11 cellular contexts compared by ENCODE assay signal in genomic region chr6:43481591-43482242, GRCh38. TPM values are rescaled to one million over a fixed set of nuclear protein-coding genes. Genes with fewer than 3 reads are reported as not detected.
DNase-seq lines count a peak whose midpoint lies in the region; ATAC-seq, FAIRE-seq and TF ChIP-seq lines count a peak whose summit lies in the region.
"Had no signal": no experiment of that assay in that cellular context is flagged by ENCODE, and none has a peak within 500 bp of the region (broad histone marks: within the 10 kb centered on the region; RNA-seq: fewer than 3 reads in every experiment).

No MANE protein-coding gene starts in this region.

- DNase-seq in LoVo (ENCODE audit: low spot score) (peak; percentile 40), K562 (ENCODE audit: extremely low read depth in 1 of 4, low spot score in 3 of 4) (no peak), trophoblast cell (peak; percentile 23 to 41), osteoblast (ENCODE audit: insufficient read length, low spot score, missing footprints) (no peak), stomach (no peak), Right ventricle myocardium superior (no peak)
- DNase-seq: activated CD4-positive, CD25-positive, alpha-beta regulatory T cell treated with anti-CD3 and anti-CD28 coated beads, Interleukin-2, amount 50 U/mL, for 72 hours; foreskin melanocyte; kidney had no signal

- no peaks in the 10 kb centered on the region for H3K9me3 ChIP-seq in K562 (replicated peaks; ENCODE audit: control insufficient read depth, insufficient read depth, low read depth, low read length)
- no peaks in the 10 kb centered on the region for H3K9me3 ChIP-seq in trophoblast cell (ENCODE audit: insufficient read depth, low read depth, low read length)
- H3K9me3 ChIP-seq in osteoblast (ENCODE audit: low read depth, low read length): no peaks in the 10 kb centered on the region
- H3K9me3 ChIP-seq in stomach: no peaks in the 10 kb centered on the region
- H3K9me3 ChIP-seq: BLaER1 had no signal

- H3K27me3 ChIP-seq in K562 (ENCODE audit: control insufficient read depth in 2 of 2, insufficient read depth in 2 of 2, low read length in 2 of 2) (no peaks in the 10 kb centered on the region), trophoblast cell (ENCODE audit: insufficient read depth, low read length) (no peaks in the 10 kb centered on the region), osteoblast (ENCODE audit: insufficient read depth, low read length) (no peaks in the 10 kb centered on the region), stomach (no peaks in the 10 kb centered on the region)
- H3K27me3 ChIP-seq: BLaER1 had no signal

- POLR2A ChIA-PET in K562 (lab: Yijun Ruan, JAX): interaction anchor here (0.6 to 1.3 kb wide), 7 partner anchors 10 to 99 kb away, joined by 3 to 5 read pairs (median 4); no protein-coding TSS in a partner anchor

- peak overlapping the region; percentile 49; the same call in 1 of the 2 replicates for H3K4me2 ChIP-seq in K562 (ENCODE audit: insufficient read depth, low read length)
- no peak overlapping the region for H3K4me2 ChIP-seq in trophoblast cell (ENCODE audit: low read length)
- H3K4me2 ChIP-seq in osteoblast (ENCODE audit: insufficient read depth, low read length): no peak overlapping the region
- H3K4me2 ChIP-seq: BLaER1 had no signal

- peak overlapping the region; percentile 10 to 40; a peak in 2 of 4 replicates for H3K9ac ChIP-seq in K562 (ENCODE audit: insufficient read depth in 1 of 2, low read depth in 2 of 2, low read length in 2 of 2)
- no peak overlapping the region for H3K9ac ChIP-seq in trophoblast cell (ENCODE audit: low read length)
- H3K9ac ChIP-seq: BLaER1 had no signal

- TF ChIP-seq CTCF in K562 (IDR thresholded peaks at IDR 0.05 in 2 of 3, conservative IDR thresholded peaks at IDR 0.05 in 1 of 3; ENCODE audit: insufficient read depth in 2 of 3, low read depth in 1 of 3, low read length in 3 of 3) (no peak), osteoblast (IDR thresholded peaks at IDR 0.05; ENCODE audit: extremely low read depth, low read depth, low read length) (no peak), stomach (IDR thresholded peaks at IDR 0.05) (no peak)

- no peak for TF ChIP-seq RAD21 in K562 (CRISPR knock-in tag; conservative IDR thresholded peaks at IDR 0.05 in 1 of 2, IDR thresholded peaks at IDR 0.05 in 1 of 2)

- peaks cover 11% of the 10 kb centered on the region; the same call in 2 of the 3 replicates for H3K36me3 ChIP-seq in K562 (ENCODE audit: control insufficient read depth, insufficient read depth, low read length)
- H3K36me3 ChIP-seq in trophoblast cell (ENCODE audit: control insufficient read depth in 1 of 2, insufficient read depth in 2 of 2, low read length in 2 of 2): no peaks in the 10 kb centered on the region
- H3K36me3 ChIP-seq in osteoblast (ENCODE audit: insufficient read depth, low read length): peaks cover 3% of the 10 kb centered on the region
- peaks cover 0 to 28% (median 13%) of the 10 kb centered on the region in 4 donors for H3K36me3 ChIP-seq in stomach

- no peak overlapping the region for H3K18ac ChIP-seq in trophoblast cell (ENCODE audit: low read length)

- no peak overlapping the region for H3K14ac ChIP-seq in trophoblast cell (ENCODE audit: low read length)

- H3K4me3 ChIP-seq in K562: no peak overlapping the region
- no peak overlapping the region for H3K4me3 ChIP-seq in trophoblast cell (ENCODE audit: low read depth, low read length)
- no peak overlapping the region for H3K4me3 ChIP-seq in osteoblast (ENCODE audit: insufficient read depth, low read length)
- no peak overlapping the region for H3K4me3 ChIP-seq in stomach
- H3K4me3 ChIP-seq: BLaER1 had no signal

- H4K91ac ChIP-seq in trophoblast cell (ENCODE audit: low read depth, low read length): no peak overlapping the region

- H3K79me1 ChIP-seq in trophoblast cell (ENCODE audit: low read length): no peaks in the 10 kb centered on the region

- CTCF ChIA-PET in K562 (lab: Yijun Ruan, JAX; ENCODE audit: low intra/inter-chr PET ratio): interaction anchor here (0.7 kb wide), 1 partner anchor 10 kb away, joined by 3 read pairs; no protein-coding TSS in a partner anchor

- intact Hi-C loops in K562 (cut with micrococcal nuclease): no loop called here
- intact Hi-C loops in stomach (cut with DNase I; ENCODE audit: low total_unique reads): no loop called here
- intact Hi-C loops in Right ventricle myocardium superior (cut with DNase I): no loop called here

- H3K27ac ChIP-seq in K562 (ENCODE audit: extremely low read depth, low read depth, low read length) (no peak overlapping the region), trophoblast cell (ENCODE audit: low read depth, low read length) (no peak overlapping the region), osteoblast (ENCODE audit: low read depth, low read length) (no peak overlapping the region), stomach (no peak overlapping the region)
- H3K27ac ChIP-seq: BLaER1 had no signal

- H3K23ac ChIP-seq in trophoblast cell (ENCODE audit: low read length): no peak overlapping the region

- no TSS peak for BruUV-seq in K562 (replicated peaks; lab: Mats Ljungman, UMichigan)

- no peak overlapping the region for H4K8ac ChIP-seq in trophoblast cell (ENCODE audit: low read depth, low read length)

- H3K9me1 ChIP-seq in K562 (ENCODE audit: control insufficient read depth, insufficient read depth, low read length): peaks cover 3% of the 10 kb centered on the region

- H2BK120ac ChIP-seq in trophoblast cell (ENCODE audit: insufficient read depth, low read length, poor library complexity): no peak overlapping the region

- peaks cover 23% of the 10 kb centered on the region for H3K79me2 ChIP-seq in K562 (ENCODE audit: control insufficient read depth, insufficient read depth, low read length)
- H3K79me2 ChIP-seq in trophoblast cell (ENCODE audit: control insufficient read depth, insufficient read depth, low read length, poor library complexity): peaks cover 1% of the 10 kb centered on the region
- H3K79me2 ChIP-seq in osteoblast (ENCODE audit: insufficient read depth, low read length): peaks cover 72% of the 10 kb centered on the region

- H2BK12ac ChIP-seq in trophoblast cell (ENCODE audit: low read length): no peak overlapping the region

- H3K4ac ChIP-seq in trophoblast cell (ENCODE audit: low read depth, low read length): no peak overlapping the region

- no peak overlapping the region for H2AK5ac ChIP-seq in trophoblast cell (ENCODE audit: low read length)

- H3K4me1 ChIP-seq in K562 (replicated peaks in 1 of 2; ENCODE audit: control insufficient read depth in 2 of 2, insufficient read depth in 2 of 2, low read length in 2 of 2) (peaks cover 0 to 19% of the 10 kb centered on the region in 2 experiments; a peak in 4 of 5 replicates), trophoblast cell (ENCODE audit: control insufficient read depth in 1 of 2, insufficient read depth in 2 of 2, low read length in 2 of 2) (peaks cover 7 to 10% of the 10 kb centered on the region in 2 experiments), osteoblast (ENCODE audit: insufficient read depth, low read length) (peaks cover 13% of the 10 kb centered on the region), stomach (peaks cover 19 to 53% (median 41%) of the 10 kb centered on the region in 4 donors)

- ATAC-seq in K562 (peak; percentile 6; the same call in 2 of the 3 replicates), Right ventricle myocardium superior (ENCODE audit: poor library complexity) (no peak)

- no peak overlapping the region for H2BK5ac ChIP-seq in trophoblast cell (ENCODE audit: low read depth, low read length, poor library complexity)

- H4K20me1 ChIP-seq in K562 (replicated peaks; ENCODE audit: control insufficient read depth, insufficient read depth, low read length) (0 out of 2 replicates have a peak, but pooled peaks cover 6% of the 10 kb centered on the region), osteoblast (ENCODE audit: insufficient read depth, low read length) (peaks cover 24% of the 10 kb centered on the region)

- in situ Hi-C loops in K562 (cut with MboI): no loop called here

- H4K12ac ChIP-seq in trophoblast cell (ENCODE audit: low read depth, low read length): no peak overlapping the region

- peak; percentile 35 for FAIRE-seq in K562 (lab: Jason Lieb, UNC)
- FAIRE-seq: GM12892, kidney had no signal

- 0 out of 2 replicates have a peak overlapping the region, but pooled peaks have one; percentile 27 for H2AFZ ChIP-seq in K562 (ENCODE audit: low read depth, low read length)
- no peak overlapping the region for H2AFZ ChIP-seq in trophoblast cell (ENCODE audit: insufficient read depth, low read length, poor library complexity)
- no peak overlapping the region for H2AFZ ChIP-seq in osteoblast (ENCODE audit: low read length)

- no peak for TF ChIP-seq POLR2A in K562 (conservative IDR thresholded peaks at IDR 0.05)
- TF ChIP-seq POLR2A in stomach (IDR thresholded peaks at IDR 0.05): no peak

- no peak for TF ChIP-seq EP300 in K562 (IDR thresholded peaks at IDR 0.05; ENCODE audit: low read length)
- TF ChIP-seq EP300 in stomach (IDR thresholded peaks at IDR 0.05): no peak

- WGBS in K562 (ENCODE audit: insufficient coverage, low coverage, missing lambda C conversion rate): 25% methylated on average over 11 of the region's 11 CpGs
- WGBS in trophoblast cell (ENCODE audit: extremely low coverage, insufficient coverage, insufficient read length): no CpG with 5 or more reads among the region's 11 CpGs
- WGBS in stomach, 5 donors: 67 to 85% (median 80%) methylated on average over 11 of the region's 11 CpGs

RNA-seq across cellular contexts. Expression of gene TJAP1, which starts 4.3 kb away (rescaled TPM):
- 43.2 and 99.7 TPM in 2 replicates for total RNA-seq in K562 (2011; cell fraction: chromatin; rRNA removed; ENCODE audit: low replicate concordance)
- 41.3 and 52.0 TPM in 2 replicates for total RNA-seq in K562 (2011; cell fraction: nucleolus; rRNA removed)
- 55.1 and 68.1 TPM in 2 replicates for total RNA-seq in K562 (2011; cell fraction: nucleoplasm; rRNA removed)
- total RNA-seq in K562 (2014; rRNA removed) (17.0 and 23.1 TPM in 2 replicates), K562 (2014; rRNA removed; fragmentation: Illumina TruSeq; extraction: Trizol) (7.2 TPM in 2 replicates), K562 (2015; rRNA removed; fragmentation: Illumina TruSeq; extraction: Trizol) (11.1 and 11.2 TPM in 2 replicates), K562 (2021) (25.4 and 35.8 TPM in 2 replicates), osteoblast (14.5 and 16.2 TPM in 2 replicates), stomach (100 to 1,000 TPM in 1 of 5 donors, 10 to 100 TPM in 2, 1 to 10 TPM in 2; 8.4 to 182 (median 15.2) TPM), Right ventricle myocardium superior (20.5 TPM)
- polyA plus RNA-seq in K562 (2011; rRNA removed) (16.2 and 25.3 TPM in 2 replicates), K562 (2014; fragmentation: Illumina TruSeq; extraction: Trizol) (17.0 and 21.3 TPM in 2 replicates), K562 (2014; fragmentation: Nextera tagmentation; extraction: Ambion mirVana) (under 1 TPM; 0.06 to 0.29 TPM), K562 (2014; rRNA removed) (24.2 and 31.1 TPM in 2 replicates), stomach (10 to 100 TPM; 10.8 to 17.5 (median 13.1) TPM)
- 16.2 and 19.2 TPM in 2 replicates for polyA plus RNA-seq in K562 (2011; cell fraction: cytosol; rRNA removed)
- polyA plus RNA-seq in K562 (2011; cell fraction: nucleus; rRNA removed): 92.6 and 107 TPM in 2 replicates
- 19.6 and 33.5 TPM in 2 replicates for polyA plus RNA-seq in K562 (2012)
- 11.2 and 14.6 TPM in 2 replicates for polyA minus RNA-seq in K562 (2011; rRNA and poly(A)+ RNA removed)
- polyA minus RNA-seq in K562 (2011; cell fraction: cytosol; rRNA and poly(A)+ RNA removed): 8.1 and 9.8 TPM in 2 replicates
- 16.6 and 17.1 TPM in 2 replicates for polyA minus RNA-seq in K562 (2011; cell fraction: nucleus; rRNA and poly(A)+ RNA removed)
- polyA plus RNA-seq in trophoblast cell (2013): 21.4 and 21.9 TPM in 2 replicates

RNA-seq across cellular contexts. Expression of gene DLK2, which starts 26.4 kb away (rescaled TPM):
- 0.30 and 1.3 TPM in 2 replicates for total RNA-seq in K562 (2011; cell fraction: chromatin; rRNA removed; ENCODE audit: low replicate concordance)
- total RNA-seq in K562 (2011; cell fraction: nucleolus; rRNA removed): 2.2 and 3.3 TPM in 2 replicates
- 1.9 and 2.0 TPM in 2 replicates for total RNA-seq in K562 (2011; cell fraction: nucleoplasm; rRNA removed)
- total RNA-seq in K562 (2014; rRNA removed) (0.23 and 0.29 TPM in 2 replicates), K562 (2014; rRNA removed; fragmentation: Illumina TruSeq; extraction: Trizol) (not detected in 2 replicates), K562 (2015; rRNA removed; fragmentation: Illumina TruSeq; extraction: Trizol) (0.11 TPM in 1 of 2 replicates, not detected in the other), K562 (2021) (0.36 and 0.53 TPM in 2 replicates), osteoblast (0.29 TPM in 1 of 2 replicates, not detected in the other), stomach (under 1 TPM in 1 of 5 donors, not detected in 4; 0.37 TPM), Right ventricle myocardium superior (1.0 TPM)
- polyA plus RNA-seq in K562 (2011; rRNA removed) (0.35 and 0.74 TPM in 2 replicates), K562 (2014; fragmentation: Illumina TruSeq; extraction: Trizol) (0.16 and 0.37 TPM in 2 replicates), K562 (2014; fragmentation: Nextera tagmentation; extraction: Ambion mirVana) (not detected), K562 (2014; rRNA removed) (0.45 and 0.65 TPM in 2 replicates), stomach (10 to 100 TPM in 1 of 3 donors, not detected in 2; 17.0 TPM)
- 1.0 and 1.8 TPM in 2 replicates for polyA plus RNA-seq in K562 (2011; cell fraction: cytosol; rRNA removed)
- polyA plus RNA-seq in K562 (2011; cell fraction: nucleus; rRNA removed): 0.87 and 1.3 TPM in 2 replicates
- 0.59 and 0.60 TPM in 2 replicates for polyA plus RNA-seq in K562 (2012)
- 0.25 and 0.27 TPM in 2 replicates for polyA minus RNA-seq in K562 (2011; rRNA and poly(A)+ RNA removed)
- polyA minus RNA-seq in K562 (2011; cell fraction: cytosol; rRNA and poly(A)+ RNA removed): not detected in 2 replicates
- 0.13 and 0.44 TPM in 2 replicates for polyA minus RNA-seq in K562 (2011; cell fraction: nucleus; rRNA and poly(A)+ RNA removed)
- 12.6 and 13.6 TPM in 2 replicates for polyA plus RNA-seq in trophoblast cell (2013)

RNA-seq across cellular contexts. Expression of gene LRRC73, which starts 28.4 kb away (rescaled TPM):
- total RNA-seq in K562 (2011; cell fraction: chromatin; rRNA removed; ENCODE audit: low replicate concordance): 0.58 TPM in 1 of 2 replicates, not detected in the other
- 0.53 and 0.83 TPM in 2 replicates for total RNA-seq in K562 (2011; cell fraction: nucleolus; rRNA removed)
- total RNA-seq in K562 (2011; cell fraction: nucleoplasm; rRNA removed): 0.53 and 0.66 TPM in 2 replicates
- 0.12 and 0.27 TPM in 2 replicates for total RNA-seq in K562 (2014; rRNA removed)
- not detected in 2 replicates for total RNA-seq in K562 (2014; rRNA removed; fragmentation: Illumina TruSeq; extraction: Trizol)
- total RNA-seq in K562 (2015; rRNA removed; fragmentation: Illumina TruSeq; extraction: Trizol): 0.07 and 0.11 TPM in 2 replicates
- total RNA-seq in K562 (2021): 0.34 and 0.55 TPM in 2 replicates
- 0.07 and 0.20 TPM in 2 replicates for polyA plus RNA-seq in K562 (2011; rRNA removed)
- polyA plus RNA-seq in K562 (2011; cell fraction: cytosol; rRNA removed): 0.16 and 0.39 TPM in 2 replicates
- polyA plus RNA-seq in K562 (2011; cell fraction: nucleus; rRNA removed): 0.50 TPM in 1 of 2 replicates, not detected in the other
- 0.08 and 0.21 TPM in 2 replicates for polyA plus RNA-seq in K562 (2012)
- polyA plus RNA-seq in K562 (2014; fragmentation: Illumina TruSeq; extraction: Trizol): 0.07 and 0.12 TPM in 2 replicates
- not detected for polyA plus RNA-seq in K562 (2014; fragmentation: Nextera tagmentation; extraction: Ambion mirVana)
- polyA plus RNA-seq in K562 (2014; rRNA removed): 0.08 and 0.09 TPM in 2 replicates
- 0.12 TPM in 1 of 2 replicates, not detected in the other for polyA minus RNA-seq in K562 (2011; rRNA and poly(A)+ RNA removed)
- polyA minus RNA-seq in K562 (2011; cell fraction: cytosol; rRNA and poly(A)+ RNA removed): not detected in 2 replicates
- polyA minus RNA-seq in K562 (2011; cell fraction: nucleus; rRNA and poly(A)+ RNA removed): 0.54 and 0.78 TPM in 2 replicates
- polyA plus RNA-seq in trophoblast cell (2013): 0.74 and 0.78 TPM in 2 replicates
- 0.36 and 0.59 TPM in 2 replicates for total RNA-seq in osteoblast
- 1 to 10 TPM in 1 of 5 donors, under 1 TPM in 1, not detected in 3; 0.55 to 1.0 TPM for total RNA-seq in stomach
- under 1 TPM; 0.30 to 0.31 (median 0.31) TPM for polyA plus RNA-seq in stomach
- total RNA-seq in Right ventricle myocardium superior: 1.4 TPM

RNA-seq across cellular contexts. Expression of gene YIPF3, which starts 35.0 kb away (rescaled TPM):
- 124 and 279 TPM in 2 replicates for total RNA-seq in K562 (2011; cell fraction: chromatin; rRNA removed; ENCODE audit: low replicate concordance)
- 200 and 272 TPM in 2 replicates for total RNA-seq in K562 (2011; cell fraction: nucleolus; rRNA removed)
- total RNA-seq in K562 (2011; cell fraction: nucleoplasm; rRNA removed): 167 and 189 TPM in 2 replicates
- total RNA-seq in K562 (2014; rRNA removed) (57.6 and 67.8 TPM in 2 replicates), K562 (2014; rRNA removed; fragmentation: Illumina TruSeq; extraction: Trizol) (25.9 and 27.5 TPM in 2 replicates), K562 (2015; rRNA removed; fragmentation: Illumina TruSeq; extraction: Trizol) (31.5 and 32.9 TPM in 2 replicates), K562 (2021) (65.1 and 69.3 TPM in 2 replicates), osteoblast (98.8 and 126 TPM in 2 replicates), stomach (100 to 1,000 TPM in 1 of 5 donors, 10 to 100 TPM in 4; 18.7 to 107 (median 62.0) TPM), Right ventricle myocardium superior (64.0 TPM)
- polyA plus RNA-seq in K562 (2011; rRNA removed) (74.8 and 182 TPM in 2 replicates), K562 (2014; fragmentation: Illumina TruSeq; extraction: Trizol) (75.3 and 78.5 TPM in 2 replicates), K562 (2014; fragmentation: Nextera tagmentation; extraction: Ambion mirVana) (10 to 100 TPM; 40.4 to 48.6 TPM), K562 (2014; rRNA removed) (54.6 and 72.9 TPM in 2 replicates), stomach (10 to 100 TPM; 49.3 to 77.4 (median 53.2) TPM)
- 121 and 141 TPM in 2 replicates for polyA plus RNA-seq in K562 (2011; cell fraction: cytosol; rRNA removed)
- 293 and 318 TPM in 2 replicates for polyA plus RNA-seq in K562 (2011; cell fraction: nucleus; rRNA removed)
- polyA plus RNA-seq in K562 (2012): 55.8 and 113 TPM in 2 replicates
- polyA minus RNA-seq in K562 (2011; rRNA and poly(A)+ RNA removed): 80.6 and 102 TPM in 2 replicates
- polyA minus RNA-seq in K562 (2011; cell fraction: cytosol; rRNA and poly(A)+ RNA removed): 31.1 and 31.2 TPM in 2 replicates
- 56.0 and 75.5 TPM in 2 replicates for polyA minus RNA-seq in K562 (2011; cell fraction: nucleus; rRNA and poly(A)+ RNA removed)
- polyA plus RNA-seq in trophoblast cell (2013): 124 and 129 TPM in 2 replicates

RNA-seq across cellular contexts. Expression of gene POLR1C, which starts 35.2 kb away (rescaled TPM):
- total RNA-seq in K562 (2011; cell fraction: chromatin; rRNA removed; ENCODE audit: low replicate concordance): 232 and 283 TPM in 2 replicates
- 153 TPM in 2 replicates for total RNA-seq in K562 (2011; cell fraction: nucleolus; rRNA removed)
- 142 and 162 TPM in 2 replicates for total RNA-seq in K562 (2011; cell fraction: nucleoplasm; rRNA removed)
- total RNA-seq in K562 (2014; rRNA removed): 74.8 and 83.5 TPM in 2 replicates
- 109 and 114 TPM in 2 replicates for total RNA-seq in K562 (2014; rRNA removed; fragmentation: Illumina TruSeq; extraction: Trizol)
- total RNA-seq in K562 (2015; rRNA removed; fragmentation: Illumina TruSeq; extraction: Trizol): 103 and 104 TPM in 2 replicates
- total RNA-seq in K562 (2021): 116 and 120 TPM in 2 replicates
- 173 and 226 TPM in 2 replicates for polyA plus RNA-seq in K562 (2011; rRNA removed)
- 122 and 151 TPM in 2 replicates for polyA plus RNA-seq in K562 (2011; cell fraction: cytosol; rRNA removed)
- 346 and 441 TPM in 2 replicates for polyA plus RNA-seq in K562 (2011; cell fraction: nucleus; rRNA removed)
- polyA plus RNA-seq in K562 (2012): 59.7 and 216 TPM in 2 replicates
- polyA plus RNA-seq in K562 (2014; fragmentation: Illumina TruSeq; extraction: Trizol): 142 and 181 TPM in 2 replicates
- 100 to 1,000 TPM; 405 to 429 TPM for polyA plus RNA-seq in K562 (2014; fragmentation: Nextera tagmentation; extraction: Ambion mirVana)
- 120 and 136 TPM in 2 replicates for polyA plus RNA-seq in K562 (2014; rRNA removed)
- polyA minus RNA-seq in K562 (2011; rRNA and poly(A)+ RNA removed): 115 and 145 TPM in 2 replicates
- polyA minus RNA-seq in K562 (2011; cell fraction: cytosol; rRNA and poly(A)+ RNA removed): 35.9 and 46.4 TPM in 2 replicates
- 58.0 and 80.9 TPM in 2 replicates for polyA minus RNA-seq in K562 (2011; cell fraction: nucleus; rRNA and poly(A)+ RNA removed)
- polyA plus RNA-seq in trophoblast cell (2013): 23.9 and 25.0 TPM in 2 replicates
- 28.6 and 29.5 TPM in 2 replicates for total RNA-seq in osteoblast
- total RNA-seq in stomach: 10 to 100 TPM; 16.9 to 31.6 (median 26.8) TPM
- polyA plus RNA-seq in stomach: 10 to 100 TPM; 14.7 to 36.2 (median 23.3) TPM
- total RNA-seq in Right ventricle myocardium superior: 15.6 TPM

Comparison
In these comparisons a context has a peak if more than half of its experiments do, and no peak if none do; other contexts are left out.
1. DNase-seq: peak in LoVo (single experiment) and trophoblast cell (2 of 2); none in K562 (0 of 4), osteoblast (single experiment), stomach (single experiment) and Right ventricle myocardium superior (single experiment).